In the genomic region with DNA sequence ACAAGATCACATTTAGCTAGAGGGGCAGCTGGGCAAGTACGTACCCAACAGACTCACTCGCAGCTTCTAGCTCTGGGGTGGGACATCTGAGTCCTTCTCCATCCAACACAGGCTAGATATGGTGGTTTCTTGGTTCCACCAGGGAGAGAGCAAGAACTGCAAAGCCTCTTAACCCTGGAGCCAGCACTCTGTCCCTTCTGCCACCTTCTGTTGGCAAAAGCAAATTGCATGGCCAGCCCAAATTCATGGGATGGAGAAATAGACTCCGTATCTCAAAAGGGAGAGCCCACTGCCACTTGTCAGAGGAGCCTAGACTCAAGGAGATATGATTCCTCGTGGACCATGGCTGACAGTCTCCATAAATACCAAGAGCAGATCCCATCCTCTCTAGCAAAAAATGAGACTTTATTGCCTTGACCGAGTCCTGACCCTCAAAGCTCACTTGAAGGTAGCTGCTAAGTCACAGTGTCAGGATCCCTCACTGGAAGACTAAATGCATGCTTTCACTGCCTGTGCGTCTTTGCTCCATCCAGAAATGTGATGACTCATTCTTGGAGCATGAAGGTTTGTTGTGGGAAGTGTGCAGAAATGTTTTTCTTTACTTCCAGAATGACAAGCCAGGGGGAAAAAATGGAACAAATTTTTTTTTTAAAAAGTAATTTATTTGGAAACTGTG, we compare ENCODE assay signal across 9 cellular contexts. TPM values are rescaled to one million over a fixed set of nuclear protein-coding genes. Genes with fewer than 3 reads are reported as not detected.
DNase-seq lines count a peak whose midpoint lies in the region.
"Had no signal": no experiment of that assay in that cellular context is flagged by ENCODE, and none has a peak within 500 bp of the region (broad histone marks: within the 10 kb centered on the region; RNA-seq: fewer than 3 reads in every experiment).

No MANE protein-coding gene starts in this region.

- peak overlapping the region; percentile 60 for H3K4me2 ChIP-seq in GM23248 (ENCODE audit: unreplicated experiment)

- H3K79me2 ChIP-seq in GM23248 (ENCODE audit: insufficient read depth), result no peaks in the 10 kb centered on the region

- no peaks in the 10 kb centered on the region for H3K27me3 ChIP-seq in GM23248 (replicated peaks; ENCODE audit: insufficient read depth)

- H3K4me1 ChIP-seq in GM23248 (ENCODE audit: insufficient read depth), result peaks cover 14% of the 10 kb centered on the region

- H3F3A ChIP-seq in GM23248 (ENCODE audit: insufficient read depth), result peaks cover 17% of the 10 kb centered on the region

- peak overlapping the region; percentile 55 for H3K27ac ChIP-seq in GM23248

- no peak overlapping the region for H3K4me3 ChIP-seq in GM23248

- 61 to 63% methylated on average over 6 of the region's 6 CpGs for WGBS in GM23248 (ENCODE audit: low coverage in 1 of 2, low lambda C conversion rate in 2 of 2, missing lambda C conversion rate in 2 of 2), 2 experiments

- H3K9me3 ChIP-seq in GM23248 (ENCODE audit: low read depth), result no peaks in the 10 kb centered on the region

- no peaks in the 10 kb centered on the region for H3K36me3 ChIP-seq in GM23248 (ENCODE audit: low read depth)

- H4K20me1 ChIP-seq in GM23248 (ENCODE audit: insufficient read depth), result no peaks in the 10 kb centered on the region

- in situ Hi-C loops in GM23248 (cut with MboI), result no loop called here

- DNase-seq in A172 (ENCODE audit: low spot score), result peak; percentile 91
- peak; percentile 87 for DNase-seq in GM23248
- peak; percentile 77 for DNase-seq in RPMI7951 (ENCODE audit: low read depth)
- DNase-seq in glomerular visceral epithelial cell (ENCODE audit: extremely low spot score), result peak; percentile 35
- no peak for DNase-seq in activated effector memory CD4-positive, alpha-beta T cell treated with anti-CD3 and anti-CD28 coated beads, Interleukin-2, amount 50 U/mL, for 16 hours
- DNase-seq in central memory CD4-positive, alpha-beta T cell, result no peak
- no peak for DNase-seq in stimulated activated CD4-positive, alpha-beta T cell treated with anti-CD3 and anti-CD28 coated beads, Interleukin-12 subunit alpha, Interleukin-12 subunit beta, amount 100 ng/mL, for 4 hours
- no peak for DNase-seq in stimulated activated naive CD4-positive, alpha-beta T cell (lab: John Stamatoyannopoulos, UW)
- DNase-seq: activated naive CD8-positive, alpha-beta T cell treated with anti-CD3 and anti-CD28 coated beads, Interleukin-2, amount 10 ng/mL, durations not matched to agents 7 days and 5 days had no signal

- H3K9ac ChIP-seq in GM23248, result no peak overlapping the region

- 0 out of 2 replicates have a peak overlapping the region, but pooled peaks have one; percentile 22 for H2AFZ ChIP-seq in GM23248

- H3K9me2 ChIP-seq in GM23248 (ENCODE audit: insufficient read depth), result no peaks in the 10 kb centered on the region

RNA-seq across cellular contexts. Expression of a gene that starts 28.8 kb away (rescaled TPM):
- total RNA-seq in A172 (2014; rRNA removed; shearing (Covaris generic)), result 0.36 TPM in 1 of 2 replicates, not detected in the other
- 8.2 and 12.9 TPM in 2 replicates for total RNA-seq in GM23248 (2014; rRNA removed; shearing (Covaris generic))
- 7.1 and 7.7 TPM in 2 replicates for polyA plus RNA-seq in GM23248 (2016; fragmentation: Nextera tagmentation; extraction: Ambion mirVana)
- 0.10 and 0.12 TPM in 2 replicates for total RNA-seq in RPMI7951 (2014; rRNA removed; shearing (Covaris generic))

Comparison
In these comparisons a context has a peak if more than half of its experiments do, and no peak if none do; other contexts are left out.
1. DNase-seq: peak in A172 (single experiment), GM23248 (single experiment), RPMI7951 (single experiment) and glomerular visceral epithelial cell (single experiment); none in activated effector memory CD4-positive, alpha-beta T cell treated with anti-CD3 and anti-CD28 coated beads, Interleukin-2, amount 50 U/mL, for 16 hours (single experiment), central memory CD4-positive, alpha-beta T cell (single experiment), stimulated activated CD4-positive, alpha-beta T cell treated with anti-CD3 and anti-CD28 coated beads, Interleukin-12 subunit alpha, Interleukin-12 subunit beta, amount 100 ng/mL, for 4 hours (single experiment) and stimulated activated naive CD4-positive, alpha-beta T cell (0 of 6).